In the genomic region with DNA sequence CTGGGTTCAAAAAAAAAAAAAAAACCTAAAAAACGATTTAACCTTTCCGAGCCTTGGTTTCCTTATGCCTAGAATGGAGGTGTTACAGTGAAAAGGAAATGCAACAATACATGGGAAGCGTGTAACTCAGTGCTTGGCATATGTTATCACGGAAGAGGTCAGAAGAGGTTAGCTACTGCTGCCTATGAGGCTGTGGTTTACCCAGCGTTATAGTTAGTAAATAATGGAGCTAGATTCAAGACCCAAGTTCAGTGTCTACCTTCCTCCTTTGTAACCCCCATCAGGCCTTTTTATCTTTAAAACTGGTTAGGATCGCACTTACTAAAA, we compare ENCODE assay signal across 9 cellular contexts. TPM values are rescaled to one million over a fixed set of nuclear protein-coding genes. Genes with fewer than 3 reads are reported as not detected.
DNase-seq lines count a peak whose midpoint lies in the region; ATAC-seq, FAIRE-seq and TF ChIP-seq lines count a peak whose summit lies in the region.
"Had no signal": no experiment of that assay in that cellular context is flagged by ENCODE, and none has a peak within 500 bp of the region (broad histone marks: within the 10 kb centered on the region; RNA-seq: fewer than 3 reads in every experiment).

No MANE protein-coding gene starts in this region.

- no peak for TF ChIP-seq RAD21 in SK-N-SH (IDR thresholded peaks at IDR 0.05; ENCODE audit: low read length)

- peak overlapping the region; percentile 99 for H3K4me2 ChIP-seq in SK-N-SH
- peak overlapping the region; percentile 85 for H3K4me2 ChIP-seq in keratinocyte (ENCODE audit: control insufficient read depth, extremely low read depth, insufficient read depth, low read depth, low read length)

- H3K9ac ChIP-seq in SK-N-SH (peak overlapping the region; percentile 91), keratinocyte (ENCODE audit: control insufficient read depth, extremely low read depth, insufficient read depth, low read length) (peak overlapping the region; percentile 87)

- H3K9me3 ChIP-seq in SK-N-SH (no peaks in the 10 kb centered on the region), keratinocyte (ENCODE audit: control insufficient read depth, low read depth, low read length) (no peaks in the 10 kb centered on the region)

- H3K36me3 ChIP-seq in SK-N-SH (replicated peaks in 1 of 2; ENCODE audit: control insufficient read depth in 1 of 2, insufficient read depth in 2 of 2, low read length in 1 of 2): peaks cover 13 to 20% of the 10 kb centered on the region in 2 experiments
- peaks cover 4 to 8% of the 10 kb centered on the region in 2 experiments for H3K36me3 ChIP-seq in keratinocyte (ENCODE audit: control insufficient read depth in 2 of 2, extremely low read depth in 1 of 2, insufficient read depth in 2 of 2, low read length in 2 of 2)

- FAIRE-seq in keratinocyte (lab: Jason Lieb, UNC): no peak
- FAIRE-seq: A204.1 had no signal

- no peak overlapping the region for H3K27ac Mint-ChIP-seq in activated naive CD8-positive, alpha-beta T cell
- peak overlapping the region; percentile 82 to 92 for H3K27ac Mint-ChIP-seq in stimulated activated naive CD8-positive, alpha-beta T cell treated with anti-CD3 and anti-CD28 coated beads, Interleukin-15, amount 100 ng/mL, for 72 hours

- H3K79me2 ChIP-seq in SK-N-SH (ENCODE audit: insufficient read depth) (peaks cover 18% of the 10 kb centered on the region), keratinocyte (ENCODE audit: control insufficient read depth, insufficient read depth, low read length) (peaks cover 10% of the 10 kb centered on the region)

- H3K4me1 Mint-ChIP-seq in activated naive CD8-positive, alpha-beta T cell (ENCODE audit: low read depth): peaks cover 22% of the 10 kb centered on the region
- H3K4me1 Mint-ChIP-seq in stimulated activated naive CD8-positive, alpha-beta T cell treated with anti-CD3 and anti-CD28 coated beads, Interleukin-15, amount 100 ng/mL, for 72 hours: peaks cover 22% of the 10 kb centered on the region

- H3K27ac ChIP-seq in SK-N-SH (ENCODE audit: low read depth in 2 of 2, low read length in 1 of 2) (peak overlapping the region in 1 of 2 experiments; percentile 75; a peak in 1 of 4 replicates), keratinocyte (ENCODE audit: control insufficient read depth, insufficient read depth, low read length) (peak overlapping the region; percentile 80)

- no peaks in the 10 kb centered on the region for H3K9me1 ChIP-seq in keratinocyte (ENCODE audit: control insufficient read depth, extremely low read depth, insufficient read depth, low read length)

- DNase-seq in SK-N-SH (no peak), keratinocyte (ENCODE audit: low read depth, low spot score) (no peak), T1000 (lab: John Stamatoyannopoulos, UW) (no peak), NCI-H2029 treated with DMSO at 0.1 percent for 48 hours (lab: John Stamatoyannopoulos, UW) (no peak)
- no peak for DNase-seq in stimulated activated naive CD8-positive, alpha-beta T cell treated with anti-CD3 and anti-CD28 coated beads, Interleukin-15, amount 100 ng/mL, for 72 hours

- TF ChIP-seq CTCF in SK-N-SH (IDR thresholded peaks at IDR 0.05) (no peak), keratinocyte (optimal IDR thresholded peaks at IDR 0.05 in 1 of 3, IDR thresholded peaks at IDR 0.05 in 1 of 3, conservative IDR thresholded peaks at IDR 0.05 in 1 of 3; ENCODE audit: extremely low read depth in 1 of 3, insufficient read depth in 2 of 3, low read length in 3 of 3) (no peak)

- peaks cover 6% of the 10 kb centered on the region for H3K36me3 Mint-ChIP-seq in activated naive CD8-positive, alpha-beta T cell

- dilution Hi-C loops in keratinocyte (cut with MboI; ENCODE audit: extremely low pct_ligation_motif_present, low sequenced_read_pairs): no loop called here

- 52% methylated on average over 6 of the region's 6 CpGs for WGBS in SK-N-SH (ENCODE audit: low lambda C conversion rate)

- ATAC-seq in SK-N-SH treated with all-trans-retinoic acid at 6 μM for 48 hours (no peak), GM18502 (IDR thresholded peaks at IDR 0.05; ENCODE audit: poor library complexity, unreplicated experiment) (no peak)
- ATAC-seq in stimulated activated naive CD8-positive, alpha-beta T cell treated with anti-CD3 and anti-CD28 coated beads, Interleukin-15, amount 100 ng/mL, for 72 hours: no peak

- H2AFZ ChIP-seq in SK-N-SH (ENCODE audit: low read depth) (peak overlapping the region; percentile 80; the same call in 1 of the 2 replicates), keratinocyte (ENCODE audit: control insufficient read depth, low read length) (peak overlapping the region; percentile 84)

- H3K4me1 ChIP-seq in SK-N-SH (ENCODE audit: control insufficient read depth in 1 of 2, insufficient read depth in 2 of 2, low read depth in 1 of 2, low read length in 1 of 2) (peaks cover 8 to 30% of the 10 kb centered on the region in 2 experiments; a peak in 3 of 4 replicates), keratinocyte (ENCODE audit: control insufficient read depth, extremely low read depth, insufficient read depth, low read length) (peaks cover 19% of the 10 kb centered on the region)

- no peaks in the 10 kb centered on the region for H3K27me3 Mint-ChIP-seq in activated naive CD8-positive, alpha-beta T cell
- H3K27me3 Mint-ChIP-seq in stimulated activated naive CD8-positive, alpha-beta T cell treated with anti-CD3 and anti-CD28 coated beads, Interleukin-15, amount 100 ng/mL, for 72 hours: no peaks in the 10 kb centered on the region

- H3F3A ChIP-seq in SK-N-SH (replicated peaks; ENCODE audit: insufficient read depth): peaks cover 5% of the 10 kb centered on the region

- H4K20me1 ChIP-seq in SK-N-SH (ENCODE audit: insufficient read depth) (no peaks in the 10 kb centered on the region), keratinocyte (ENCODE audit: control insufficient read depth, extremely low read depth, insufficient read depth, low read length) (no peaks in the 10 kb centered on the region)

- H3K9me2 ChIP-seq in SK-N-SH: no peaks in the 10 kb centered on the region

- H3K27me3 ChIP-seq in SK-N-SH (ENCODE audit: insufficient read depth) (no peaks in the 10 kb centered on the region), keratinocyte (ENCODE audit: control insufficient read depth, extremely low read depth, insufficient read depth, low read length) (no peaks in the 10 kb centered on the region)

- CTCF ChIA-PET in SK-N-SH (lab: Yijun Ruan, JAX): interaction anchor here (0.9 to 19.6 kb wide), 2 partner anchors 80 to 276 kb away, joined by 3 to 550 read pairs; no protein-coding TSS in a partner anchor

- POLR2A ChIA-PET in SK-N-SH (lab: Yijun Ruan, JAX): interaction anchor here (0.6 kb wide), 1 partner anchor 320 kb away, joined by 3 read pairs; no protein-coding TSS in a partner anchor

- H3K4me3 ChIP-seq in SK-N-SH (ENCODE audit: low read depth in 2 of 2, low read length in 1 of 2): peak overlapping the region; percentile 93 to 100
- peak overlapping the region; percentile 90 to 93 (median 90) for H3K4me3 ChIP-seq in keratinocyte (ENCODE audit: control insufficient read depth in 2 of 3, extremely low read depth in 1 of 3, insufficient read depth in 2 of 3, low read depth in 1 of 3, low read length in 3 of 3)

- peak overlapping the region; percentile 86 for H3K4me3 Mint-ChIP-seq in activated naive CD8-positive, alpha-beta T cell
- peak overlapping the region; percentile 88 to 90 for H3K4me3 Mint-ChIP-seq in stimulated activated naive CD8-positive, alpha-beta T cell treated with anti-CD3 and anti-CD28 coated beads, Interleukin-15, amount 100 ng/mL, for 72 hours

- TF ChIP-seq EP300 in SK-N-SH (IDR thresholded peaks at IDR 0.05; ENCODE audit: borderline replicate concordance in 1 of 2, low read depth in 1 of 2, low read length in 1 of 2): no peak

- H3K9me3 Mint-ChIP-seq in activated naive CD8-positive, alpha-beta T cell (ENCODE audit: low read depth): no peaks in the 10 kb centered on the region
- no peaks in the 10 kb centered on the region for H3K9me3 Mint-ChIP-seq in stimulated activated naive CD8-positive, alpha-beta T cell treated with anti-CD3 and anti-CD28 coated beads, Interleukin-15, amount 100 ng/mL, for 72 hours

TF ChIP-seq in SK-N-SH, 30 proteins besides CTCF, POLR2A, EP300 and RAD21:
- no peak for TF ChIP-seq TAF1 (IDR thresholded peaks at IDR 0.05; ENCODE audit: borderline replicate concordance, low read depth, low read length)

TF ChIP-seq in SK-N-SH treated with all-trans-retinoic acid at 6 μM for 48 hours, 23 proteins besides CTCF, POLR2A, EP300 and RAD21 (continues in another document):
- TF ChIP-seq ZNF8 (CRISPR knock-in tag; IDR thresholded peaks at IDR 0.05) (no peak), PPARA (CRISPR knock-in tag; IDR thresholded peaks at IDR 0.05; ENCODE audit: borderline replicate concordance) (no peak), ZFP30 (CRISPR knock-in tag; IDR thresholded peaks at IDR 0.05) (no peak), BACH2 (CRISPR knock-in tag; IDR thresholded peaks at IDR 0.05; ENCODE audit: borderline replicate concordance) (no peak), ESRRG (CRISPR knock-in tag; IDR thresholded peaks at IDR 0.05) (no peak), OSR1 (CRISPR knock-in tag; IDR thresholded peaks at IDR 0.05) (no peak), ISL1 (CRISPR knock-in tag; IDR thresholded peaks at IDR 0.05) (no peak)

RNA-seq across cellular contexts. Expression of a gene that starts 0.8 kb away (rescaled TPM):
- polyA plus RNA-seq in SK-N-SH (2012; rRNA removed) (78.8 and 82.1 TPM in 2 replicates), keratinocyte (36.1 to 48.4 TPM (median 41.6 TPM) in 3 replicates)
- polyA plus RNA-seq in SK-N-SH (2012; cell fraction: cytosol; rRNA removed): 78.8 and 83.5 TPM in 2 replicates
- polyA plus RNA-seq in SK-N-SH (2012; cell fraction: nucleus; rRNA removed): 95.8 and 100 TPM in 2 replicates
- 12.3 TPM for polyA plus RNA-seq in keratinocyte (2011; ENCODE audit: low read depth)
- polyA plus RNA-seq in keratinocyte (2011; cell fraction: cytosol; rRNA removed): 32.3 and 35.8 TPM in 2 replicates
- 45.3 and 47.6 TPM in 2 replicates for polyA plus RNA-seq in keratinocyte (2011; cell fraction: nucleus; rRNA removed)
- polyA plus RNA-seq in keratinocyte (2012; ENCODE audit: low replicate concordance): 28.7 and 33.1 TPM in 2 replicates
- 16.7 to 17.9 TPM (median 17.2 TPM) in 3 replicates for polyA minus RNA-seq in keratinocyte
- 13.2 TPM for polyA minus RNA-seq in keratinocyte (2011; cell fraction: cytosol; rRNA and poly(A)+ RNA removed)
- polyA minus RNA-seq in keratinocyte (2011; cell fraction: nucleus; rRNA and poly(A)+ RNA removed): 14.9 and 27.0 TPM in 2 replicates

RNA-seq across cellular contexts. Expression of a gene that starts 4.6 kb away (rescaled TPM):
- polyA plus RNA-seq in SK-N-SH (2012; rRNA removed): 7.4 and 7.6 TPM in 2 replicates
- 5.8 and 5.9 TPM in 2 replicates for polyA plus RNA-seq in SK-N-SH (2012; cell fraction: cytosol; rRNA removed)
- polyA plus RNA-seq in SK-N-SH (2012; cell fraction: nucleus; rRNA removed): 22.8 and 26.4 TPM in 2 replicates
- polyA plus RNA-seq in keratinocyte: 0.84 to 1.1 TPM (median 1.1 TPM) in 3 replicates
- not detected for polyA plus RNA-seq in keratinocyte (2011; ENCODE audit: low read depth)
- 0.62 and 0.79 TPM in 2 replicates for polyA plus RNA-seq in keratinocyte (2011; cell fraction: cytosol; rRNA removed)
- polyA plus RNA-seq in keratinocyte (2011; cell fraction: nucleus; rRNA removed): 2.4 and 2.6 TPM in 2 replicates
- 0.24 and 0.73 TPM in 2 replicates for polyA plus RNA-seq in keratinocyte (2012; ENCODE audit: low replicate concordance)
- polyA minus RNA-seq in keratinocyte: 0.49 to 5.5 TPM (median 2.5 TPM) in 3 replicates
- polyA minus RNA-seq in keratinocyte (2011; cell fraction: cytosol; rRNA and poly(A)+ RNA removed): not detected
- polyA minus RNA-seq in keratinocyte (2011; cell fraction: nucleus; rRNA and poly(A)+ RNA removed): 0.32 and 0.39 TPM in 2 replicates
